In genomic region chr1:105396001-105396400, GRCh38 we compare ENCODE assay signal across 7 cellular contexts.
"Had no signal": no experiment of that assay in that cellular context is flagged by ENCODE, and none has a peak within 500 bp of the region (broad histone marks: within the 10 kb centered on the region; RNA-seq: fewer than 3 reads in every experiment).

No MANE protein-coding gene starts in this region.

- H3K9ac ChIP-seq: KMS-11 had no signal

- H3K4me3 ChIP-seq: K562 had no signal

- H3K27ac ChIP-seq: HL-60, KMS-11 had no signal

- H3K4me2 ChIP-seq: KMS-11 had no signal

- DNase-seq: IMR-90, KBM-7, KG1 had no signal

- ATAC-seq: HepG2, K562 had no signal
